In genomic region chr14:106410229-106410628, GRCh38 we compare ENCODE assay signal across 8 cellular contexts.
A peak's percentile ranks its signal among the peaks of the same experiment; 100 is the strongest.
DNase-seq lines count a peak whose midpoint lies in the region; ATAC-seq and TF ChIP-seq lines count a peak whose summit lies in the region.
"Not testable (repeated sequence)": the region's sequence is repeated elsewhere in the genome, so short reads cannot be mapped to it uniquely, and the experiment has no call there.

No MANE protein-coding gene starts in this region.

- DNase-seq in NB4 (ENCODE audit: low read depth) (peak; percentile 6), naive B cell (peak; percentile 14)
- not testable (repeated sequence) for DNase-seq in WERI-Rb-1
- peak; percentile 80 for DNase-seq in activated CD8-positive, alpha-beta memory T cell treated with anti-CD3 and anti-CD28 coated beads, Interleukin-2, amount 50 U/mL, for 48 hours
- peak; percentile 64 for DNase-seq in activated naive CD4-positive, alpha-beta T cell treated with anti-CD3 and anti-CD28 coated beads, Interleukin-2, amount 10 ng/mL, durations not matched to agents 7 days and 5 days
- DNase-seq in stimulated activated CD4-positive, alpha-beta T cell treated with anti-CD3 and anti-CD28 coated beads, TNF-alpha, amount 100 ng/mL, for 48 hours (ENCODE audit: low read depth in 3 of 3), result peak in 2 of 3 donors; percentile 28 to 38

- peaks cover 0 to 26% (median 14%) of the 10 kb centered on the region in 10 experiments; a peak in 12 of 20 replicates for H3K4me1 ChIP-seq in BLaER1 treated with 17β-estradiol and CSF1 and Interleukin-3, amounts not matched to agents 10 nM and 100 nM

- peak in 1 of 2 donors; percentile 36 for ATAC-seq in naive B cell (ENCODE audit: low read depth in 2 of 2)

- not testable (repeated sequence) for H3K4me3 ChIP-seq in BLaER1 treated with 17β-estradiol and CSF1 and Interleukin-3, amounts not matched to agents 10 nM and 100 nM; GM12875 (ENCODE audit: low read depth, low read length); NB4 (ENCODE audit: low read depth, low read length); WERI-Rb-1 (ENCODE audit: low read depth, low read length)

- not testable (repeated sequence) for H4K20me1 ChIP-seq in BLaER1 treated with 17β-estradiol and CSF1 and Interleukin-3, amounts not matched to agents 10 nM and 100 nM

- not testable (repeated sequence) for H3K9me3 Mint-ChIP-seq in activated naive CD4-positive, alpha-beta T cell treated with anti-CD3 and anti-CD28 coated beads, Interleukin-2, amount 10 ng/mL, durations not matched to agents 7 days and 5 days; naive B cell

- not testable (repeated sequence) for H3K4me1 Mint-ChIP-seq in activated naive CD4-positive, alpha-beta T cell treated with anti-CD3 and anti-CD28 coated beads, Interleukin-2, amount 10 ng/mL, durations not matched to agents 7 days and 5 days; naive B cell

- H3K4me3 Mint-ChIP-seq in activated naive CD4-positive, alpha-beta T cell treated with anti-CD3 and anti-CD28 coated beads, Interleukin-2, amount 10 ng/mL, durations not matched to agents 7 days and 5 days; naive B cell: not testable (repeated sequence)

- not testable (repeated sequence) for H3K9me3 ChIP-seq in BLaER1 treated with 17β-estradiol and CSF1 and Interleukin-3, amounts not matched to agents 10 nM and 100 nM (replicated peaks in 1 of 11); WERI-Rb-1 (ENCODE audit: severe bottlenecking)

- TF ChIP-seq POLR2A in NB4 (IDR thresholded peaks at IDR 0.05; ENCODE audit: extremely low read depth, insufficient read length), result not testable (repeated sequence)

- TF ChIP-seq CTCF in GM12875 (IDR thresholded peaks at IDR 0.05; ENCODE audit: borderline replicate concordance, insufficient read depth, low read depth, low read length) (peak; percentile 55), NB4 (IDR thresholded peaks at IDR 0.05; ENCODE audit: low read depth, low read length) (peak; percentile 47), WERI-Rb-1 (IDR thresholded peaks at IDR 0.05; ENCODE audit: low read depth, low read length) (peak; percentile 24; the same call in 1 of the 2 replicates)

- H3K4me2 ChIP-seq in BLaER1 treated with 17β-estradiol and CSF1 and Interleukin-3, amounts not matched to agents 10 nM and 100 nM, result peak overlapping the region in 6 of 11 experiments; percentile 17 to 53 (median 42); a peak in 11 of 22 replicates

- H3K27me3 Mint-ChIP-seq in activated naive CD4-positive, alpha-beta T cell treated with anti-CD3 and anti-CD28 coated beads, Interleukin-2, amount 10 ng/mL, durations not matched to agents 7 days and 5 days; naive B cell: not testable (repeated sequence)

- not testable (repeated sequence) for H3K36me3 Mint-ChIP-seq in activated naive CD4-positive, alpha-beta T cell treated with anti-CD3 and anti-CD28 coated beads, Interleukin-2, amount 10 ng/mL, durations not matched to agents 7 days and 5 days; naive B cell

- H3K27me3 ChIP-seq in BLaER1 treated with 17β-estradiol and CSF1 and Interleukin-3, amounts not matched to agents 10 nM and 100 nM; WERI-Rb-1 (ENCODE audit: insufficient read depth, low read depth, severe bottlenecking): not testable (repeated sequence)

- H3K27ac ChIP-seq in BLaER1 treated with 17β-estradiol and CSF1 and Interleukin-3, amounts not matched to agents 10 nM and 100 nM; WERI-Rb-1: not testable (repeated sequence)

- H3K9ac ChIP-seq in BLaER1 treated with 17β-estradiol and CSF1 and Interleukin-3, amounts not matched to agents 10 nM and 100 nM, result not testable (repeated sequence)

- CTCF ChIA-PET in activated naive CD4-positive, alpha-beta T cell treated with anti-CD3 and anti-CD28 coated beads, Interleukin-2, amount 10 ng/mL, durations not matched to agents 7 days and 5 days (lab: Charles Lee), result interaction anchor here (2.1 to 5.4 kb wide), 4 partner anchors 10 to 97 kb away, joined by 5 to 35 read pairs (median 16); no protein-coding TSS in a partner anchor

- H3K36me3 ChIP-seq in BLaER1 treated with 17β-estradiol and CSF1 and Interleukin-3, amounts not matched to agents 10 nM and 100 nM; WERI-Rb-1: not testable (repeated sequence)

- not testable (repeated sequence) for H3K27ac Mint-ChIP-seq in activated naive CD4-positive, alpha-beta T cell treated with anti-CD3 and anti-CD28 coated beads, Interleukin-2, amount 10 ng/mL, durations not matched to agents 7 days and 5 days; naive B cell
